ENCODE assay signal across 9 cellular contexts in the genomic region with DNA sequence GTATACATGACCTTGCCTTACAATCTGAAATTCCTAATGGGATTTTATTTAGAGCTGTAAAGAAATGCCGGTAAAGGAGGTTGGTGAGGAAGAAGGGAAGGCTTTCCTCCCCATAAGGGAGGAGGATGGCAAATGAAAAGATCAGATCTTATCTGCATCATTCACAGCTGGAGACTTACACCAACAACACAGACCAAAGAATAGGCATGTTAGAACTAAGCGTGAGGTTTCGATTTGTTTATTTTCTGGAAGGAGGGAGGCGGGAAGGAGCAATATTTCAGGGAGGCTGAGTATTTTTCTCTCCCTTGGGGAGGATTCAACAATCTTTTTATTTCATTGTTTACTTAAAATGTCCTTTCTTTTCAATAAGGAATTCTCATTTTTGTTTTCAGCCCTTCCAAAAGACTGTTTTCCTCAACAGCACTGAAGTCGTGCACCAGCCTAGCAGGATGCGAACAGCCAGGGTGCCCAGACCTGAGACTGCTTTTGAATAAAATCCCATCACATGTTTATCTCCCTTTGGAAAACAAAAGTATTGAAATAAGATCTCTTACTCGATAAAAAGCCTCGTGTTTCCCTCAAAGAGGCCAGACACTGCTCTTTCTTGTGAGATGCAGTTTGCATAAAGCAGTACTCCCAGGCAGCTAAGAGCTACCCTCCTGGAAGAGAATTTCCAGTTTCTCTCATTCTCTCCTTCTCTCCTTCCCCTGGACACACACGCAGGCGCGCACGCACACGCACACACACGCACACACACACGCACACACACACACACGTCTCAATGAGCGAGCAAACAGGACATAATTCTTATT.
A peak's percentile ranks its signal among the peaks of the same experiment; 100 is the strongest.
DNase-seq lines count a peak whose midpoint lies in the region; ATAC-seq and TF ChIP-seq lines count a peak whose summit lies in the region.
"Had no signal": no experiment of that assay in that cellular context is flagged by ENCODE, and none has a peak within 500 bp of the region (broad histone marks: within the 10 kb centered on the region; RNA-seq: fewer than 3 reads in every experiment).

No MANE protein-coding gene starts in this region.

- no peak for ATAC-seq in GM21526 (IDR thresholded peaks at IDR 0.05; ENCODE audit: low FRiP score, unreplicated experiment)

- no peaks in the 10 kb centered on the region for H3K4me1 ChIP-seq in parathyroid adenoma

- H3K27me3 ChIP-seq in parathyroid adenoma (ENCODE audit: control insufficient read depth, insufficient read depth, low read length), result no peaks in the 10 kb centered on the region

- DNase-seq in Ammon's horn (ENCODE audit: low spot score) (peak; percentile 54), NCI-H2171 (lab: John Stamatoyannopoulos, UW) (peak; percentile 30), epithelial cell of prostate (ENCODE audit: low read depth, low spot score) (no peak), SHP77 (lab: John Stamatoyannopoulos, UW) (no peak), AML-193 (lab: John Stamatoyannopoulos, UW) (no peak)
- no peak for DNase-seq in activated CD4-positive, alpha-beta T cell treated with anti-CD3 and anti-CD28 coated beads for 48 hours
- DNase-seq: stimulated activated CD4-positive, alpha-beta T cell treated with anti-CD3 and anti-CD28 coated beads, Interleukin-15, amount 100 ng/mL, for 24 hours had no signal

- no peak for TF ChIP-seq CTCF in parathyroid adenoma (IDR thresholded peaks at IDR 0.05)

- H3K4me2 ChIP-seq in parathyroid adenoma (ENCODE audit: low read length), result no peak overlapping the region

- no peaks in the 10 kb centered on the region for H3K79me2 ChIP-seq in parathyroid adenoma

- H3K36me3 ChIP-seq in parathyroid adenoma (ENCODE audit: control insufficient read depth, insufficient read depth, low read length), result no peaks in the 10 kb centered on the region

- peak overlapping the region; percentile 58 for H2AFZ ChIP-seq in parathyroid adenoma

- H3K9me3 ChIP-seq in parathyroid adenoma (ENCODE audit: control insufficient read depth, low read length), result no peaks in the 10 kb centered on the region

- H3K4me3 ChIP-seq in parathyroid adenoma (ENCODE audit: low read depth, low read length), result no peak overlapping the region

- H3K9ac ChIP-seq in parathyroid adenoma, result no peak overlapping the region

- H3K27ac ChIP-seq in epithelial cell of prostate (peak overlapping the region; percentile 25), parathyroid adenoma (peak overlapping the region; percentile 36)

Comparison
In these comparisons a context has a peak if more than half of its experiments do, and no peak if none do; other contexts are left out.
1. DNase-seq: peak in Ammon's horn (single experiment) and NCI-H2171 (single experiment); none in epithelial cell of prostate (single experiment), SHP77 (0 of 2), AML-193 (0 of 2) and activated CD4-positive, alpha-beta T cell treated with anti-CD3 and anti-CD28 coated beads for 48 hours (single experiment).